9 cellular contexts compared by ENCODE assay signal in the genomic region with DNA sequence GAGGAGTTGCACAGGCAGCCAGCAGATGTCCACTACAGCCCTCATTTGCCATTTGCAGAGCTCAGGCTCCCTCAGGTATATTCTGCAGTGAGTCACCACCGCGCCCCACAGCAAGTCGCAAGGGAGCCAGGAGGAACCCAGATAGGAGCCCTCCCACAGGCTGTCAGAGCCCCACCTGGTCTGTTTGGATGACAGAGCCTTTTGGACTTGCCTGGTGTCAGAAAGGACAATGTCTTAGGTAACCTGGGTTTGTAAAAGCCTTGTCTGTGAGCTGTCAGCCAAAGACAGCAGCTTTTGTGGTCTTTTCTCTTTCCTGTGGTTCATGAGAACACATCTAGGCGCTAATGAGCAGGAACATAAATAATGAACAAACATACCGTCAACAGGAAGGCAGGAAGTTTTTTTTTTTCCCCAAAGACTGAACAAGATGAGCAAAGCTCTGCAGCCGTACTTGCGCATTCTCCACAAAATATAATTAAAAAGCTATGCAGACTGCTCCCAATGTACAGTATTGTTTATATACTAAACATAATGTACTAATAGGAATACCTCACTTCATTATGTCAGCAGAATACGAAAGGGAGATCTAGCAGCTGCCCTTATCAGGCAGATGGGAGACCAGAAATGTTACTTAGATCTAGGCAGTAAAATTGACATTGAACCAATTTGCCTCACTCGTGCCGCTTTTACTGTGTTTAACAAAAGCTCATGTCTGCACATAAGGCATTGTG.
DNase-seq lines count a peak whose midpoint lies in the region; ATAC-seq and TF ChIP-seq lines count a peak whose summit lies in the region.
"Had no signal": no experiment of that assay in that cellular context is flagged by ENCODE, and none has a peak within 500 bp of the region (broad histone marks: within the 10 kb centered on the region; RNA-seq: fewer than 3 reads in every experiment).

No MANE protein-coding gene starts in this region.

- CTCF ChIA-PET in activated CD4-positive, alpha-beta T cell treated with anti-CD3 and anti-CD28 coated beads, Interleukin-2, amount 10 ng/mL, durations not matched to agents 7 days and 5 days (lab: Charles Lee), result interaction anchor here (0.9 to 1.2 kb wide), 2 partner anchors 12 to 56 kb away, joined by 4 to 5 read pairs; no protein-coding TSS in a partner anchor

- no peak overlapping the region for H3K4me3 ChIP-seq in epithelial cell of esophagus (ENCODE audit: low read length)

- H3K27ac Mint-ChIP-seq in activated CD4-positive, alpha-beta T cell treated with anti-CD3 and anti-CD28 coated beads, Interleukin-2, amount 10 ng/mL, durations not matched to agents 7 days and 5 days, result peak overlapping the region; percentile 83

- H3K36me3 Mint-ChIP-seq in activated CD4-positive, alpha-beta T cell treated with anti-CD3 and anti-CD28 coated beads, Interleukin-2, amount 10 ng/mL, durations not matched to agents 7 days and 5 days (ENCODE audit: low read depth), result no peaks in the 10 kb centered on the region

- DNase-seq in DMS153 (lab: John Stamatoyannopoulos, UW) (peak; percentile 21), DMS153 treated with DMSO at 0.1 percent for 48 hours (lab: John Stamatoyannopoulos, UW; ENCODE audit: unreplicated experiment) (no peak), epithelial cell of esophagus (ENCODE audit: low read depth) (peak; percentile 51), inferior parietal cortex (ENCODE audit: extremely low spot score) (no peak), G401 (ENCODE audit: low spot score) (no peak)
- DNase-seq in activated CD4-positive, alpha-beta T cell treated with anti-CD3 and anti-CD28 coated beads, Interleukin-2, amount 10 ng/mL, durations not matched to agents 7 days and 5 days, result peak; percentile 56
- peak; percentile 9 to 18 for DNase-seq in stimulated activated CD8-positive, alpha-beta memory T cell treated with anti-CD3 and anti-CD28 coated beads, Interleukin-4, amount 100 ng/mL, for 4 hours (ENCODE audit: low read depth in 2 of 2, low spot score in 1 of 2)
- DNase-seq: midbrain had no signal

- TF ChIP-seq CTCF in epithelial cell of esophagus (IDR thresholded peaks at IDR 0.05; ENCODE audit: insufficient read depth, low read depth, low read length, missing control alignments), result no peak

- POLR2A ChIA-PET in activated CD4-positive, alpha-beta T cell treated with anti-CD3 and anti-CD28 coated beads, Interleukin-2, amount 10 ng/mL, durations not matched to agents 7 days and 5 days (lab: Charles Lee), result no interaction called here

- no peak for ATAC-seq in HG03095 (IDR thresholded peaks at IDR 0.05; ENCODE audit: unreplicated experiment)

- H3K4me1 Mint-ChIP-seq in activated CD4-positive, alpha-beta T cell treated with anti-CD3 and anti-CD28 coated beads, Interleukin-2, amount 10 ng/mL, durations not matched to agents 7 days and 5 days, result peaks cover 38% of the 10 kb centered on the region

- in situ Hi-C loops in G401 (cut with HindIII; ENCODE audit: low sequenced_read_pairs), result no loop called here

- H3K27me3 Mint-ChIP-seq in activated CD4-positive, alpha-beta T cell treated with anti-CD3 and anti-CD28 coated beads, Interleukin-2, amount 10 ng/mL, durations not matched to agents 7 days and 5 days, result no peaks in the 10 kb centered on the region

- no peaks in the 10 kb centered on the region for H3K9me3 Mint-ChIP-seq in activated CD4-positive, alpha-beta T cell treated with anti-CD3 and anti-CD28 coated beads, Interleukin-2, amount 10 ng/mL, durations not matched to agents 7 days and 5 days

- H3K4me3 Mint-ChIP-seq in activated CD4-positive, alpha-beta T cell treated with anti-CD3 and anti-CD28 coated beads, Interleukin-2, amount 10 ng/mL, durations not matched to agents 7 days and 5 days, result peak overlapping the region; percentile 24

Comparison
In these comparisons a context has a peak if more than half of its experiments do, and no peak if none do; other contexts are left out.
1. DNase-seq: peak in DMS153 (single experiment), activated CD4-positive, alpha-beta T cell treated with anti-CD3 and anti-CD28 coated beads, Interleukin-2, amount 10 ng/mL, durations not matched to agents 7 days and 5 days (single experiment), epithelial cell of esophagus (single experiment) and stimulated activated CD8-positive, alpha-beta memory T cell treated with anti-CD3 and anti-CD28 coated beads, Interleukin-4, amount 100 ng/mL, for 4 hours (2 of 2); none in DMS153 treated with DMSO at 0.1 percent for 48 hours (single experiment), inferior parietal cortex (single experiment) and G401 (single experiment).